8 cellular contexts compared by ENCODE assay signal in genomic region chr17:78708510-78708973, GRCh38.
A peak's percentile ranks its signal among the peaks of the same experiment; 100 is the strongest.
DNase-seq lines count a peak whose midpoint lies in the region; ATAC-seq and TF ChIP-seq lines count a peak whose summit lies in the region.

No MANE protein-coding gene starts in this region.

- H3K4me1 Mint-ChIP-seq in endodermal cell (no peaks in the 10 kb centered on the region), mesothelial cell of epicardium (peaks cover 35% of the 10 kb centered on the region)

- no peaks in the 10 kb centered on the region for H3K9me3 Mint-ChIP-seq in endodermal cell
- H3K9me3 Mint-ChIP-seq in mesothelial cell of epicardium: no peaks in the 10 kb centered on the region

- H3K4me3 ChIP-seq in endodermal cell (ENCODE audit: low read length): no peak overlapping the region

- TF ChIP-seq CTCF in endodermal cell (conservative IDR thresholded peaks at IDR 0.05): peak; percentile 95
- peak; percentile 58 for TF ChIP-seq CTCF in mesothelial cell of epicardium (IDR thresholded peaks at IDR 0.05; ENCODE audit: unreplicated experiment)

- WGBS in endodermal cell (ENCODE audit: insufficient coverage in 1 of 2, insufficient read length in 1 of 2), 2 experiments: 7 to 23% methylated on average over 2 to 6 of the region's 6 CpGs

- H3K27me3 Mint-ChIP-seq in endodermal cell (ENCODE audit: insufficient read depth) (no peaks in the 10 kb centered on the region), mesothelial cell of epicardium (ENCODE audit: low read depth) (no peaks in the 10 kb centered on the region)

- H3K36me3 Mint-ChIP-seq in endodermal cell (ENCODE audit: low read depth) (peaks cover 9% of the 10 kb centered on the region), mesothelial cell of epicardium (peaks cover 10% of the 10 kb centered on the region)

- H3K27me3 ChIP-seq in endodermal cell (ENCODE audit: control insufficient read depth, insufficient read depth, low read length, poor library complexity, severe bottlenecking): no peaks in the 10 kb centered on the region

- H3K36me3 ChIP-seq in endodermal cell (ENCODE audit: control insufficient read depth, insufficient read depth, low read length): peaks cover 15% of the 10 kb centered on the region

- H3K9ac ChIP-seq in endodermal cell (ENCODE audit: extremely low read depth, low read length, poor library complexity, severe bottlenecking): no peak overlapping the region

- no peaks in the 10 kb centered on the region for H3K4me1 ChIP-seq in endodermal cell (ENCODE audit: control insufficient read depth, insufficient read depth, low read length)

- no peaks in the 10 kb centered on the region for H3K9me3 ChIP-seq in endodermal cell (ENCODE audit: control insufficient read depth, low read length)

- peak; percentile 19 for ATAC-seq in HG03469 (IDR thresholded peaks at IDR 0.05; ENCODE audit: unreplicated experiment)
- no peak for ATAC-seq in HG03045 (IDR thresholded peaks at IDR 0.05; ENCODE audit: unreplicated experiment)

- no peak overlapping the region for H3K27ac ChIP-seq in endodermal cell (ENCODE audit: low read depth, low read length)

- H3K4me3 Mint-ChIP-seq in endodermal cell (no peak overlapping the region), mesothelial cell of epicardium (no peak overlapping the region)

- DNase-seq in EH (ENCODE audit: low read depth) (peak; percentile 83), NCI-H82 treated with DMSO at 0.1 percent for 48 hours (lab: John Stamatoyannopoulos, UW; ENCODE audit: unreplicated experiment) (peak; percentile 51), endodermal cell (peak; percentile 93), mesothelial cell of epicardium (ENCODE audit: low spot score in 2 of 2, unreplicated experiment in 2 of 2) (peak; percentile 44 to 71)
- peak; percentile 81 for DNase-seq in activated CD8-positive, alpha-beta memory T cell treated with anti-CD3 and anti-CD28 coated beads for 24 hours
- peak; percentile 72 for DNase-seq in stimulated activated CD8-positive, alpha-beta memory T cell treated with anti-CD3 and anti-CD28 coated beads, Interleukin-4, amount 100 ng/mL, for 48 hours

- H3K27ac Mint-ChIP-seq in endodermal cell (no peak overlapping the region), mesothelial cell of epicardium (peak overlapping the region; percentile 52)
